ENCODE assay signal across 25 cellular contexts in genomic region chr11:134293119-134294113, GRCh38. TPM values are rescaled to one million over a fixed set of nuclear protein-coding genes. Genes with fewer than 3 reads are reported as not detected.
DNase-seq lines count a peak whose midpoint lies in the region; ATAC-seq lines count a peak whose summit lies in the region.
"Had no signal": no experiment of that assay in that cellular context is flagged by ENCODE, and none has a peak within 500 bp of the region (broad histone marks: within the 10 kb centered on the region; RNA-seq: fewer than 3 reads in every experiment).

No MANE protein-coding gene starts in this region.

- no peak overlapping the region for H2AFZ ChIP-seq in neuronal stem cell (ENCODE audit: low read length)

- peak overlapping the region; percentile 72 for H4K91ac ChIP-seq in neuronal stem cell (ENCODE audit: low read depth, low read length, poor library complexity)

- no peak overlapping the region for H3K4me3 Mint-ChIP-seq in stimulated activated naive CD8-positive, alpha-beta T cell treated with anti-CD3 and anti-CD28 coated beads, Interleukin-15, amount 100 ng/mL, for 72 hours
- H3K4me3 Mint-ChIP-seq in T-helper 17 cell: no peak overlapping the region
- H3K4me3 Mint-ChIP-seq: CD4-positive, alpha-beta memory T cell had no signal

- no peak overlapping the region for H4K8ac ChIP-seq in neuronal stem cell (ENCODE audit: low read depth, low read length)

- H3K4ac ChIP-seq in neuronal stem cell (ENCODE audit: low read length): no peak overlapping the region

- no peaks in the 10 kb centered on the region for H3K79me1 ChIP-seq in neuronal stem cell (ENCODE audit: low read depth, low read length)

- peak; percentile 23 for ATAC-seq in stimulated activated naive CD8-positive, alpha-beta T cell treated with anti-CD3 and anti-CD28 coated beads, Interleukin-15, amount 100 ng/mL, for 72 hours
- ATAC-seq in stimulated activated naive CD8-positive, alpha-beta T cell treated with anti-CD3 and anti-CD28 coated beads, Interleukin-15, Interleukin-2, amounts not matched to agents 100 U/mL and 50 U/mL, for 24 hours: no peak
- no peak for ATAC-seq in T-helper 17 cell
- ATAC-seq: HCT116, PC-3, SK-N-SH treated with all-trans-retinoic acid at 6 μM for 48 hours had no signal

- H3K14ac ChIP-seq in neuronal stem cell (ENCODE audit: low read length): peak overlapping the region; percentile 56

- H2BK120ac ChIP-seq in neuronal stem cell (ENCODE audit: low read depth, low read length): no peak overlapping the region

- H3K4me1 Mint-ChIP-seq in stimulated activated naive CD8-positive, alpha-beta T cell treated with anti-CD3 and anti-CD28 coated beads, Interleukin-15, amount 100 ng/mL, for 72 hours: no peaks in the 10 kb centered on the region
- H3K4me1 Mint-ChIP-seq in T-helper 17 cell: peaks cover 7% of the 10 kb centered on the region
- H3K4me1 Mint-ChIP-seq: CD4-positive, alpha-beta memory T cell had no signal

- H3K36me3 Mint-ChIP-seq in T-helper 17 cell (ENCODE audit: low read depth): no peaks in the 10 kb centered on the region
- H3K36me3 Mint-ChIP-seq: CD4-positive, alpha-beta memory T cell had no signal

- H2AK5ac ChIP-seq in neuronal stem cell (ENCODE audit: low read depth, low read length): peak overlapping the region; percentile 46

- H2BK15ac ChIP-seq in neuronal stem cell (ENCODE audit: low read length): no peak overlapping the region

- peak overlapping the region; percentile 70 for H3K9ac ChIP-seq in neuronal stem cell (ENCODE audit: low read depth, low read length, poor library complexity)

- H3K23ac ChIP-seq in neuronal stem cell (ENCODE audit: low read depth, low read length, poor library complexity): peak overlapping the region; percentile 65

- no peak for DNase-seq in stimulated activated naive CD8-positive, alpha-beta T cell treated with anti-CD3 and anti-CD28 coated beads, Interleukin-15, amount 100 ng/mL, for 72 hours
- DNase-seq in stimulated activated naive CD8-positive, alpha-beta T cell treated with anti-CD3 and anti-CD28 coated beads, Interleukin-15, Interleukin-2, amounts not matched to agents 100 U/mL and 50 U/mL, for 24 hours: no peak
- DNase-seq in T-helper 17 cell: no peak
- no peak for DNase-seq in neuronal stem cell (ENCODE audit: low spot score)
- no peak for DNase-seq in NCI-H2196 treated with DMSO at 0.1 percent for 48 hours (lab: John Stamatoyannopoulos, UW; ENCODE audit: unreplicated experiment)
- DNase-seq in UCSD-AML1 (lab: John Stamatoyannopoulos, UW; ENCODE audit: unreplicated experiment): no peak
- DNase-seq in stimulated activated CD4-positive, alpha-beta T cell treated with anti-CD3 and anti-CD28 coated beads, Interleukin-1b, Interleukin-23, amount 100 ng/mL, for 48 hours: no peak
- DNase-seq: C1 segment of cervical spinal cord; CD4-positive, alpha-beta memory T cell; COR-L47; DMS79; EL; GF-D8; NCI-H1092 treated with DMSO at 0.1 percent for 48 hours; NCI-H1436; NCI-H187 treated with DMSO at 0.1 percent for 48 hours; NCI-H2107; NCI-H446; NCI-H524 treated with DMSO at 0.1 percent for 48 hours; NCI-H774; NK-92 treated with Interleukin-12 subunit alpha and Interleukin-12 subunit beta, amount 100 ng/mL, for 24 hours; PC-3 had no signal

- H3K27ac ChIP-seq in neuronal stem cell (replicated peaks; ENCODE audit: low read length): no peak overlapping the region

- no peaks in the 10 kb centered on the region for H3K9me3 Mint-ChIP-seq in stimulated activated naive CD8-positive, alpha-beta T cell treated with anti-CD3 and anti-CD28 coated beads, Interleukin-15, amount 100 ng/mL, for 72 hours
- H3K9me3 Mint-ChIP-seq: CD4-positive, alpha-beta memory T cell had no signal

- H3K36me3 ChIP-seq in neuronal stem cell (replicated peaks in 1 of 2; ENCODE audit: control insufficient read depth in 2 of 2, insufficient read depth in 2 of 2, low read length in 2 of 2): no peaks in the 10 kb centered on the region

- no peak overlapping the region for H2BK5ac ChIP-seq in neuronal stem cell (ENCODE audit: low read length)

- H3K4me1 ChIP-seq in neuronal stem cell (ENCODE audit: control insufficient read depth in 2 of 2, insufficient read depth in 1 of 2, low read depth in 1 of 2, low read length in 2 of 2): no peaks in the 10 kb centered on the region

- no peaks in the 10 kb centered on the region for H3K27me3 Mint-ChIP-seq in stimulated activated naive CD8-positive, alpha-beta T cell treated with anti-CD3 and anti-CD28 coated beads, Interleukin-15, amount 100 ng/mL, for 72 hours
- no peaks in the 10 kb centered on the region for H3K27me3 Mint-ChIP-seq in T-helper 17 cell
- H3K27me3 Mint-ChIP-seq: CD4-positive, alpha-beta memory T cell had no signal

- H3K27ac Mint-ChIP-seq in stimulated activated naive CD8-positive, alpha-beta T cell treated with anti-CD3 and anti-CD28 coated beads, Interleukin-15, amount 100 ng/mL, for 72 hours: peak overlapping the region in 1 of 2 donors; percentile 61
- peak overlapping the region; percentile 60 for H3K27ac Mint-ChIP-seq in T-helper 17 cell

- no peaks in the 10 kb centered on the region for H3K9me3 ChIP-seq in T-helper 17 cell (ENCODE audit: control insufficient read depth, low read length, poor library complexity, severe bottlenecking)
- H3K9me3 ChIP-seq in neuronal stem cell (replicated peaks in 1 of 2; ENCODE audit: control insufficient read depth in 2 of 2, insufficient read depth in 1 of 2, low read depth in 1 of 2, low read length in 2 of 2): no peaks in the 10 kb centered on the region

- no peak overlapping the region for H2BK12ac ChIP-seq in neuronal stem cell (ENCODE audit: low read length)

- H3K4me2 ChIP-seq in neuronal stem cell (ENCODE audit: insufficient read depth, low read length, poor library complexity, severe bottlenecking): no peak overlapping the region

- no peak overlapping the region for H3K4me3 ChIP-seq in neuronal stem cell (ENCODE audit: low read length in 2 of 2)

- H3K27me3 ChIP-seq in neuronal stem cell (ENCODE audit: control insufficient read depth in 3 of 3, insufficient read depth in 3 of 3, low read depth in 1 of 3, low read length in 3 of 3): peaks cover 0 to 28% (median 0%) of the 10 kb centered on the region in 3 experiments

- WGBS in neuronal stem cell (ENCODE audit: extremely low coverage in 2 of 2, insufficient read length in 2 of 2, insufficient replicate concordance in 1 of 2), 2 donors: no CpG with 5 or more reads among the region's 20 CpGs

- H3K18ac ChIP-seq in neuronal stem cell (ENCODE audit: low read length): peak overlapping the region; percentile 48

RNA-seq across cellular contexts. Expression of gene GLB1L3, which starts 17.2 kb away (rescaled TPM):
- 1 to 10 TPM; 2.0 to 2.2 TPM for total RNA-seq in T-helper 17 cell
- polyA plus RNA-seq in neuronal stem cell (2013, experiment 1 of 2): 0.03 TPM
- polyA plus RNA-seq in neuronal stem cell (2013, experiment 2 of 2): 0.03 TPM
- total RNA-seq: HT-29, PC-3 had no signal

RNA-seq across cellular contexts. Expression of gene GLB1L2, which starts 38.4 kb away (rescaled TPM):
- under 1 TPM; 0.37 to 0.73 TPM for total RNA-seq in T-helper 17 cell
- polyA plus RNA-seq in neuronal stem cell (2013, experiment 1 of 2): 7.7 TPM
- polyA plus RNA-seq in neuronal stem cell (2013, experiment 2 of 2): 7.7 TPM

RNA-seq across cellular contexts. Expression of gene ACAD8, which starts 40.0 kb away (rescaled TPM):
- total RNA-seq in T-helper 17 cell: 10 to 100 TPM; 20.3 to 23.6 TPM
- 16.1 TPM for polyA plus RNA-seq in neuronal stem cell (2013, experiment 1 of 2)
- polyA plus RNA-seq in neuronal stem cell (2013, experiment 2 of 2): 15.8 TPM

RNA-seq across cellular contexts. Expression of gene THYN1, which starts 40.3 kb away (rescaled TPM):
- total RNA-seq in T-helper 17 cell: 10 to 100 TPM; 32.9 to 36.5 TPM
- 78.7 TPM for polyA plus RNA-seq in neuronal stem cell (2013, experiment 1 of 2)
- 77.8 TPM for polyA plus RNA-seq in neuronal stem cell (2013, experiment 2 of 2)
